8 cellular contexts compared by ENCODE assay signal in the genomic region with DNA sequence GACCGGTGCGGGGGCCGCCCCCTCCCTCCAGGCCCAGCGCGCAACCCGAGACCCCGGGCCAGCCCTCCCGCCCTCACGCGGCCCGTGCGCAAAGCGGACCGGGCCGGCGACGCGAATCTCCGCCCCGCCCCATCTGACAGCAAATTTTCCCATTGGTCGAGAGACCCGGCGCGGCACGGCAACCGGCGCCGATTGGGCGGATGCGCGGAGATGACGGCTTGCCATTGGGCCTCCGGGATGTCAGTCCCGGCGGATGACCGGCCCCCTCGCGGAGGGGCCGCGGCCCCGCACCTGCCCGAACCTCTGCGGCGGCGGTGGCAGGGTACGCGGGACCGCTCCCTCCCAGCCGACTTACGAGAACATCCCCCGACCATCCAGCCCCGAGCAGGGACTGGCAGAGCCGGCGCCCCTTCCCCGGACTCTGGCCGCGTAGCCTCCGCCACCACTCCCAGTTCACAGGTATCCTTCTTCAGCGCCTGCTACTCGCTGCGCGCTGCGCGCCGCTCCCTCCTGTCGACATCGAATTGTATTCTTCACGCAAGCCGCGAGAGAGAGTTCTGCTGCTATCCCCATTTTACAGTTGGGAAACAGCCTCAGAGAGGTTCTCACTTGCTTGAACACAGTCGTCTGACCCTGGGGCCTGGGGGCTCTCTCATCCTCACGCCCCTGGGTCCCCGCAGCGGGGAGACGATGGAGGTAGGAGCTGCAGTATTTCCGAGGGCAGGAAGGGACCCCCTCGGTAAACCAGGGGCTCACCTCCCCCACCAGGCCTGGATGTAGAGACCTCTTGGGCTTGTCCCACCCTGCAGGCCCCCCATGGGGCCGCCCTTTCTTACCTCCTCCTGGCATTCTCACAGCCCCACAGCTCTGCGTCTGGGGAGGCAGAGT. TPM values are rescaled to one million over a fixed set of nuclear protein-coding genes. Genes with fewer than 3 reads are reported as not detected.
DNase-seq lines count a peak whose midpoint lies in the region; ATAC-seq and TF ChIP-seq lines count a peak whose summit lies in the region.

A gene with protein sequence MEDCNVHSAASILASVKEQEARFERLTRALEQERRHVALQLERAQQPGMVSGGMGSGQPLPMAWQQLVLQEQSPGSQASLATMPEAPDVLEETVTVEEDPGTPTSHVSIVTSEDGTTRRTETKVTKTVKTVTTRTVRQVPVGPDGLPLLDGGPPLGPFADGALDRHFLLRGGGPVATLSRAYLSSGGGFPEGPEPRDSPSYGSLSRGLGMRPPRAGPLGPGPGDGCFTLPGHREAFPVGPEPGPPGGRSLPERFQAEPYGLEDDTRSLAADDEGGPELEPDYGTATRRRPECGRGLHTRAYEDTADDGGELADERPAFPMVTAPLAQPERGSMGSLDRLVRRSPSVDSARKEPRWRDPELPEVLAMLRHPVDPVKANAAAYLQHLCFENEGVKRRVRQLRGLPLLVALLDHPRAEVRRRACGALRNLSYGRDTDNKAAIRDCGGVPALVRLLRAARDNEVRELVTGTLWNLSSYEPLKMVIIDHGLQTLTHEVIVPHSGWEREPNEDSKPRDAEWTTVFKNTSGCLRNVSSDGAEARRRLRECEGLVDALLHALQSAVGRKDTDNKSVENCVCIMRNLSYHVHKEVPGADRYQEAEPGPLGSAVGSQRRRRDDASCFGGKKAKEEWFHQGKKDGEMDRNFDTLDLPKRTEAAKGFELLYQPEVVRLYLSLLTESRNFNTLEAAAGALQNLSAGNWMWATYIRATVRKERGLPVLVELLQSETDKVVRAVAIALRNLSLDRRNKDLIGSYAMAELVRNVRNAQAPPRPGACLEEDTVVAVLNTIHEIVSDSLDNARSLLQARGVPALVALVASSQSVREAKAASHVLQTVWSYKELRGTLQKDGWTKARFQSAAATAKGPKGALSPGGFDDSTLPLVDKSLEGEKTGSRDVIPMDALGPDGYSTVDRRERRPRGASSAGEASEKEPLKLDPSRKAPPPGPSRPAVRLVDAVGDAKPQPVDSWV (minus strand): TSS at position 90 of the 888 bp plus-strand sequence. CDS start 26,029 bp downstream, outside the sequence.

- peak within 1 kb of the TSS; percentile 89 for H3K4me2 ChIP-seq in mesendoderm (ENCODE audit: low read length)

- no peak within 1 kb of the TSS for H3K4ac ChIP-seq in mesendoderm (ENCODE audit: low read depth, low read length)

- peak within 1 kb of the TSS; percentile 63 for H3K4me3 Mint-ChIP-seq in endodermal cell

- peak; percentile 99 for DNase-seq in AG20443 (ENCODE audit: low spot score)
- DNase-seq in HK-2 (ENCODE audit: unreplicated experiment) = peak; percentile 90
- DNase-seq in NOMO-1 treated with DMSO at 0.1 percent for 48 hours (lab: John Stamatoyannopoulos, UW; ENCODE audit: unreplicated experiment) = peak; percentile 73
- DNase-seq in activated CD8-positive, alpha-beta memory T cell treated with anti-CD3 and anti-CD28 coated beads, Interleukin-2, amount 50 U/mL, for 1 hour (ENCODE audit: extremely low read depth) = peak; percentile 61
- DNase-seq in endodermal cell = peak; percentile 97
- DNase-seq in mesendoderm = peak; percentile 92
- peak; percentile 73 for DNase-seq in stimulated activated CD8-positive, alpha-beta memory T cell treated with anti-CD3 and anti-CD28 coated beads, Interleukin-12 subunit alpha, Interleukin-12 subunit beta, amount 100 ng/mL, for 24 hours (ENCODE audit: extremely low read depth)

- H3K27ac Mint-ChIP-seq in endodermal cell = no peak within 1 kb of the TSS

- no peak within 1 kb of the TSS for H4K8ac ChIP-seq in mesendoderm (ENCODE audit: low read depth, low read length)

- peaks cover 55% of the 10 kb centered on the region for H3K27me3 Mint-ChIP-seq in endodermal cell (ENCODE audit: insufficient read depth)

- peak within 1 kb of the TSS; percentile 40 for H3K18ac ChIP-seq in mesendoderm (ENCODE audit: low read length)

- H2BK120ac ChIP-seq in mesendoderm (ENCODE audit: low read depth, low read length) = no peak within 1 kb of the TSS

- H2AK5ac ChIP-seq in mesendoderm (ENCODE audit: low read length) = no peak within 1 kb of the TSS

- H3K36me3 ChIP-seq in endodermal cell (ENCODE audit: control insufficient read depth, insufficient read depth, low read length) (no peaks in the 10 kb centered on the region), mesendoderm (ENCODE audit: control insufficient read depth, insufficient read depth, low read length) (no peaks in the 10 kb centered on the region)

- H3K4me1 ChIP-seq in endodermal cell (ENCODE audit: control insufficient read depth, insufficient read depth, low read length) (peaks cover 9% of the 10 kb centered on the region), mesendoderm (ENCODE audit: control insufficient read depth, low read depth, low read length) (peaks cover 2% of the 10 kb centered on the region)

- no peaks in the 10 kb centered on the region for H3K79me2 ChIP-seq in mesendoderm (ENCODE audit: control insufficient read depth, insufficient read depth, low read length)

- H3K27ac ChIP-seq in endodermal cell (ENCODE audit: low read depth, low read length) = no peak within 1 kb of the TSS
- no peak within 1 kb of the TSS for H3K27ac ChIP-seq in mesendoderm (ENCODE audit: low read depth, low read length)

- H3K23ac ChIP-seq in mesendoderm (ENCODE audit: low read length) = peak within 1 kb of the TSS; percentile 66

- H3K27me3 ChIP-seq in endodermal cell (ENCODE audit: control insufficient read depth, insufficient read depth, low read length, poor library complexity, severe bottlenecking) (peaks cover 52% of the 10 kb centered on the region), mesendoderm (ENCODE audit: insufficient read depth, low read length, poor library complexity) (peaks cover 10% of the 10 kb centered on the region)

- no peak within 1 kb of the TSS for H2BK15ac ChIP-seq in mesendoderm (replicated peaks; ENCODE audit: low read depth)

- peak; percentile 40 for TF ChIP-seq CTCF in endodermal cell (conservative IDR thresholded peaks at IDR 0.05)

- peak; percentile 60 for ATAC-seq in GM19043 (IDR thresholded peaks at IDR 0.05; ENCODE audit: low read depth, unreplicated experiment)

- no peak within 1 kb of the TSS for H2BK5ac ChIP-seq in mesendoderm (ENCODE audit: low read length)

- peaks cover 5% of the 10 kb centered on the region for H3K4me1 Mint-ChIP-seq in endodermal cell

- H3K9me3 ChIP-seq in endodermal cell (ENCODE audit: control insufficient read depth, low read length) = no peaks in the 10 kb centered on the region

- H3K9ac ChIP-seq in endodermal cell (ENCODE audit: extremely low read depth, low read length, poor library complexity, severe bottlenecking) (no peak within 1 kb of the TSS), mesendoderm (ENCODE audit: low read length) (peak within 1 kb of the TSS; percentile 76)

- 2 to 3% methylated on average over 32 to 79 of the region's 79 CpGs for whole genome bisulfite sequencing in endodermal cell (ENCODE audit: insufficient coverage in 1 of 2, insufficient read length in 1 of 2), 2 experiments
- WGBS in mesendoderm (ENCODE audit: extremely low coverage, insufficient coverage, low lambda C conversion rate) = no CpG with 5 or more reads among the region's 79 CpGs

- no peaks in the 10 kb centered on the region for H3K9me3 Mint-ChIP-seq in endodermal cell

- H3K79me1 ChIP-seq in mesendoderm (ENCODE audit: low read length) = no peaks in the 10 kb centered on the region

- no peaks in the 10 kb centered on the region for H3K36me3 Mint-ChIP-seq in endodermal cell (ENCODE audit: low read depth)

- peak within 1 kb of the TSS; percentile 88 for H3K56ac ChIP-seq in mesendoderm (ENCODE audit: low read length)

- H3K4me3 ChIP-seq in endodermal cell (ENCODE audit: low read length) (peak within 1 kb of the TSS; percentile 82), mesendoderm (ENCODE audit: low read length) (peak within 1 kb of the TSS; percentile 54)

- no peak within 1 kb of the TSS for H4K5ac ChIP-seq in mesendoderm (ENCODE audit: low read length)

RNA-seq across cellular contexts. Expression of the gene that starts here (rescaled TPM):
- 10 to 100 TPM; 48.3 to 61.3 TPM for total RNA-seq in endodermal cell
- polyA plus RNA-seq in endodermal cell (2013, experiment 1 of 2) = 71.1 TPM
- 66.0 TPM for polyA plus RNA-seq in endodermal cell (2013, experiment 2 of 2)
- polyA plus RNA-seq in mesendoderm (2013, experiment 1 of 2) = 9.4 TPM
- polyA plus RNA-seq in mesendoderm (2013, experiment 2 of 2) = 9.6 TPM
